Comparison of ENCODE assay signal across 1 cellular context in the genomic region with DNA sequence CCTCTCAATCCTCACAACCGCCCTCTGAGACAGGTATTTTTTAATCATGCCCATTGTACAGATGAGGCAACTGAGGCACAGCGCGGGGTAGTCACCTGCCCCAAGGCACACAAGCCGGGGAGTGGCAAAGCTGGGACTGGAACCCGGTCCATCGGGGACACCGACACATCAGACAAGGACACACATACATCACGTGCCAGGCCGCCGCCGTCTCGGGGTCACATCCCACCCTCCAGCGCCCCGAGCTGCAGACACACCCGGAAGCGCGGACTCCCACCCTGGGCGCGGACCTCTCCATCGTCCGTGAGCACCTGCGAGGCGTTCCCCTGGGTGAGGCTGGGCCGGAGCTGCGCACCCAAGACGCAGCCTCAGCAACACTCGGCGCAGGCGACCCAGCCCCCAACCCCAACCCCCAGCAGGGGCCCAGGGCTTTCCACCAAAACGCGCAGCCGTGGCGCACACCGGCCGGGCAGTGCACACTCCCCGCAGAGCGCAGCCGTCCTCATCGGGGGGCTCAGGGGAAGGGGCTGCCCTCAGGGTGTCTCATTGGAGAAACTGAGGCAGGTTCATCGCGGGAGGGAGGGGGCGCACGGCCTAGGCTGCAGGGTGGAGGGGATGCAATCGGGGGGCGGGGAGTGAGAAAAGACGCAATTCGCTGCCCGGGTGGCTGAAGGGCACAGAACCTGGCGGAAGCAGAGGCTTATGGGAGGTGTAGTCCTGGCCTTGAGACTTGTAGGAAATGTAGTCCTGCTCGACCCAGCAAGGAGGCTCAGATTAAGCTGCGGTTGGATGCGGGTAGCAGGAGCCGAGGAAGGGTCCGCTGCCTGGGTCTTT.
TF ChIP-seq lines count a peak whose summit lies in the region.

No MANE protein-coding gene starts in this region.

TF ChIP-seq in K562, 482 proteins besides CTCF, POLR2A, EP300 and RAD21 (continued from another document):
- TF ChIP-seq ARID2 (IDR thresholded peaks at IDR 0.05) (no peak), NCOA1 (IDR thresholded peaks at IDR 0.05; ENCODE audit: low read depth) (no peak), POLR2G (IDR thresholded peaks at IDR 0.05; ENCODE audit: low read depth, low read length) (peak; percentile 55), CBX2 (IDR thresholded peaks at IDR 0.05; ENCODE audit: insufficient read depth, low read length, poor library complexity, severe bottlenecking) (no peak), ZNF121 (CRISPR knock-in tag; conservative IDR thresholded peaks at IDR 0.05) (no peak), MTF1 (CRISPR knock-in tag; IDR thresholded peaks at IDR 0.05; ENCODE audit: borderline replicate concordance) (no peak)
- TF ChIP-seq, protein P1, sequence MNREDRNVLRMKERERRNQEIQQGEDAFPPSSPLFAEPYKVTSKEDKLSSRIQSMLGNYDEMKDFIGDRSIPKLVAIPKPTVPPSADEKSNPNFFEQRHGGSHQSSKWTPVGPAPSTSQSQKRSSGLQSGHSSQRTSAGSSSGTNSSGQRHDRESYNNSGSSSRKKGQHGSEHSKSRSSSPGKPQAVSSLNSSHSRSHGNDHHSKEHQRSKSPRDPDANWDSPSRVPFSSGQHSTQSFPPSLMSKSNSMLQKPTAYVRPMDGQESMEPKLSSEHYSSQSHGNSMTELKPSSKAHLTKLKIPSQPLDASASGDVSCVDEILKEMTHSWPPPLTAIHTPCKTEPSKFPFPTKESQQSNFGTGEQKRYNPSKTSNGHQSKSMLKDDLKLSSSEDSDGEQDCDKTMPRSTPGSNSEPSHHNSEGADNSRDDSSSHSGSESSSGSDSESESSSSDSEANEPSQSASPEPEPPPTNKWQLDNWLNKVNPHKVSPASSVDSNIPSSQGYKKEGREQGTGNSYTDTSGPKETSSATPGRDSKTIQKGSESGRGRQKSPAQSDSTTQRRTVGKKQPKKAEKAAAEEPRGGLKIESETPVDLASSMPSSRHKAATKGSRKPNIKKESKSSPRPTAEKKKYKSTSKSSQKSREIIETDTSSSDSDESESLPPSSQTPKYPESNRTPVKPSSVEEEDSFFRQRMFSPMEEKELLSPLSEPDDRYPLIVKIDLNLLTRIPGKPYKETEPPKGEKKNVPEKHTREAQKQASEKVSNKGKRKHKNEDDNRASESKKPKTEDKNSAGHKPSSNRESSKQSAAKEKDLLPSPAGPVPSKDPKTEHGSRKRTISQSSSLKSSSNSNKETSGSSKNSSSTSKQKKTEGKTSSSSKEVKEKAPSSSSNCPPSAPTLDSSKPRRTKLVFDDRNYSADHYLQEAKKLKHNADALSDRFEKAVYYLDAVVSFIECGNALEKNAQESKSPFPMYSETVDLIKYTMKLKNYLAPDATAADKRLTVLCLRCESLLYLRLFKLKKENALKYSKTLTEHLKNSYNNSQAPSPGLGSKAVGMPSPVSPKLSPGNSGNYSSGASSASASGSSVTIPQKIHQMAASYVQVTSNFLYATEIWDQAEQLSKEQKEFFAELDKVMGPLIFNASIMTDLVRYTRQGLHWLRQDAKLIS (CRISPR knock-in tag; IDR thresholded peaks at IDR 0.05) = no peak
- TF ChIP-seq, protein P2, sequence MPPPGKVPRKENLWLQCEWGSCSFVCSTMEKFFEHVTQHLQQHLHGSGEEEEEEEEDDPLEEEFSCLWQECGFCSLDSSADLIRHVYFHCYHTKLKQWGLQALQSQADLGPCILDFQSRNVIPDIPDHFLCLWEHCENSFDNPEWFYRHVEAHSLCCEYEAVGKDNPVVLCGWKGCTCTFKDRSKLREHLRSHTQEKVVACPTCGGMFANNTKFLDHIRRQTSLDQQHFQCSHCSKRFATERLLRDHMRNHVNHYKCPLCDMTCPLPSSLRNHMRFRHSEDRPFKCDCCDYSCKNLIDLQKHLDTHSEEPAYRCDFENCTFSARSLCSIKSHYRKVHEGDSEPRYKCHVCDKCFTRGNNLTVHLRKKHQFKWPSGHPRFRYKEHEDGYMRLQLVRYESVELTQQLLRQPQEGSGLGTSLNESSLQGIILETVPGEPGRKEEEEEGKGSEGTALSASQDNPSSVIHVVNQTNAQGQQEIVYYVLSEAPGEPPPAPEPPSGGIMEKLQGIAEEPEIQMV (tag; conservative IDR thresholded peaks at IDR 0.05; ENCODE audit: low read depth) = no peak
TF ChIP-seq in K562: peak in this region for 53.
